Comparison of ENCODE assay signal across 1 cellular context in genomic region chr17:17034028-17034427, GRCh38.
TF ChIP-seq lines count a peak whose summit lies in the region.

No MANE protein-coding gene starts in this region.

TF ChIP-seq in K562, 482 proteins besides CTCF, POLR2A, EP300 and RAD21 (continued from another document):
- TF ChIP-seq CHAMP1 (IDR thresholded peaks at IDR 0.05): no peak
- TF ChIP-seq SREBF1 (IDR thresholded peaks at IDR 0.05; ENCODE audit: borderline replicate concordance, low read depth, low read length): no peak
- no peak for TF ChIP-seq CREM (IDR thresholded peaks at IDR 0.05; ENCODE audit: low read depth)
- no peak for TF ChIP-seq SAP30 (IDR thresholded peaks at IDR 0.05; ENCODE audit: borderline replicate concordance, insufficient read depth, low read depth, low read length, poor library complexity, severe bottlenecking)
- TF ChIP-seq PURB (CRISPR knock-in tag; IDR thresholded peaks at IDR 0.05; ENCODE audit: low read depth): no peak
- TF ChIP-seq CBFA2T3 (IDR thresholded peaks at IDR 0.05): no peak
- TF ChIP-seq GABPB1 (CRISPR knock-in tag; IDR thresholded peaks at IDR 0.05): no peak
- TF ChIP-seq ZNF551 (CRISPR knock-in tag; IDR thresholded peaks at IDR 0.05): no peak
- TF ChIP-seq ZNF76 (CRISPR knock-in tag; IDR thresholded peaks at IDR 0.05; ENCODE audit: borderline replicate concordance): no peak
- TF ChIP-seq EWSR1 (IDR thresholded peaks at IDR 0.05; ENCODE audit: borderline replicate concordance, low read depth, partially characterized antibody): no peak
- TF ChIP-seq NFYB (IDR thresholded peaks at IDR 0.05; ENCODE audit: extremely low read depth, insufficient read length): no peak
- TF ChIP-seq ID3 (CRISPR knock-in tag; IDR thresholded peaks at IDR 0.05): no peak
- no peak for TF ChIP-seq ID3 (tag; IDR thresholded peaks at IDR 0.05)
- no peak for TF ChIP-seq C11orf30 (IDR thresholded peaks at IDR 0.05; ENCODE audit: low read depth)
- no peak for TF ChIP-seq SIN3B (IDR thresholded peaks at IDR 0.05; ENCODE audit: low read depth)
- no peak for TF ChIP-seq ZNF174 (CRISPR knock-in tag; IDR thresholded peaks at IDR 0.05)
- TF ChIP-seq HMGN3 (IDR thresholded peaks at IDR 0.05; ENCODE audit: borderline replicate concordance, extremely low read depth, insufficient read length, low read depth, low read length): no peak
